ENCODE assay signal across 13 cellular contexts in genomic region chr18:2959341-2959740, GRCh38. TPM values are rescaled to one million over a fixed set of nuclear protein-coding genes. Genes with fewer than 3 reads are reported as not detected.
DNase-seq lines count a peak whose midpoint lies in the region; ATAC-seq and TF ChIP-seq lines count a peak whose summit lies in the region.
"Had no signal": no experiment of that assay in that cellular context is flagged by ENCODE, and none has a peak within 500 bp of the region (broad histone marks: within the 10 kb centered on the region; RNA-seq: fewer than 3 reads in every experiment).

No MANE protein-coding gene starts in this region.

- H3K36me3 ChIP-seq in lower lobe of right lung (peaks cover 7% of the 10 kb centered on the region), tibial nerve (peaks cover 0 to 6% (median 0%) of the 10 kb centered on the region in 3 donors), mucosa of descending colon (ENCODE audit: low read depth) (no peaks in the 10 kb centered on the region), brain microvascular endothelial cell (replicated peaks) (peaks cover 11% of the 10 kb centered on the region)

- peaks cover 15% of the 10 kb centered on the region for H3K36me3 Mint-ChIP-seq in activated naive CD4-positive, alpha-beta T cell treated with anti-CD3 and anti-CD28 coated beads, Interleukin-2, amount 50 U/mL, for 24 hours
- peaks cover 38% of the 10 kb centered on the region for H3K36me3 Mint-ChIP-seq in activated T-helper 1 cell treated with anti-CD3 and anti-CD28 coated beads, Interleukin-12 subunit alpha, Interleukin-12 subunit beta, Interleukin-2, Interleukin-4 antibody, amounts not matched to agents 30 ng/mL and 10 ng/mL and 1 ng/mL, durations not matched to agents 14 hours and 24 hours and 36 hours (ENCODE audit: low read depth)

- TF ChIP-seq CTCF in lower lobe of right lung (IDR thresholded peaks at IDR 0.05) (no peak), tibial nerve (IDR thresholded peaks at IDR 0.05) (no peak), mucosa of descending colon (IDR thresholded peaks at IDR 0.05) (no peak), brain microvascular endothelial cell (IDR thresholded peaks at IDR 0.05; ENCODE audit: low read depth, low read length, missing control alignments) (no peak)

- no peak for TF ChIP-seq POLR2A in tibial nerve (IDR thresholded peaks at IDR 0.05)

- in situ Hi-C loops in brain microvascular endothelial cell (cut with HindIII; ENCODE audit: low pct_ligation_motif_present, low sequenced_read_pairs) = no loop called here

- ATAC-seq in lower lobe of right lung (no peak), mucosa of descending colon (no peak)
- ATAC-seq: body of pancreas, left colon had no signal

- peaks cover 4% of the 10 kb centered on the region for H3K9me3 Mint-ChIP-seq in activated naive CD4-positive, alpha-beta T cell treated with anti-CD3 and anti-CD28 coated beads, Interleukin-2, amount 50 U/mL, for 24 hours
- H3K9me3 Mint-ChIP-seq in activated T-helper 1 cell treated with anti-CD3 and anti-CD28 coated beads, Interleukin-12 subunit alpha, Interleukin-12 subunit beta, Interleukin-2, Interleukin-4 antibody, amounts not matched to agents 30 ng/mL and 10 ng/mL and 1 ng/mL, durations not matched to agents 14 hours and 24 hours and 36 hours = no peaks in the 10 kb centered on the region

- H3K4me3 Mint-ChIP-seq in activated naive CD4-positive, alpha-beta T cell treated with anti-CD3 and anti-CD28 coated beads, Interleukin-2, amount 50 U/mL, for 24 hours = peak overlapping the region; percentile 81
- H3K4me3 Mint-ChIP-seq in activated T-helper 1 cell treated with anti-CD3 and anti-CD28 coated beads, Interleukin-12 subunit alpha, Interleukin-12 subunit beta, Interleukin-2, Interleukin-4 antibody, amounts not matched to agents 30 ng/mL and 10 ng/mL and 1 ng/mL, durations not matched to agents 14 hours and 24 hours and 36 hours = peak overlapping the region; percentile 81

- H3K27ac Mint-ChIP-seq in activated naive CD4-positive, alpha-beta T cell treated with anti-CD3 and anti-CD28 coated beads, Interleukin-2, amount 50 U/mL, for 24 hours = peak overlapping the region; percentile 98
- peak overlapping the region; percentile 99 for H3K27ac Mint-ChIP-seq in activated T-helper 1 cell treated with anti-CD3 and anti-CD28 coated beads, Interleukin-12 subunit alpha, Interleukin-12 subunit beta, Interleukin-2, Interleukin-4 antibody, amounts not matched to agents 30 ng/mL and 10 ng/mL and 1 ng/mL, durations not matched to agents 14 hours and 24 hours and 36 hours

- H3K27me3 Mint-ChIP-seq in activated naive CD4-positive, alpha-beta T cell treated with anti-CD3 and anti-CD28 coated beads, Interleukin-2, amount 50 U/mL, for 24 hours = no peaks in the 10 kb centered on the region
- no peaks in the 10 kb centered on the region for H3K27me3 Mint-ChIP-seq in activated T-helper 1 cell treated with anti-CD3 and anti-CD28 coated beads, Interleukin-12 subunit alpha, Interleukin-12 subunit beta, Interleukin-2, Interleukin-4 antibody, amounts not matched to agents 30 ng/mL and 10 ng/mL and 1 ng/mL, durations not matched to agents 14 hours and 24 hours and 36 hours (ENCODE audit: insufficient read depth)

- peaks cover 90% of the 10 kb centered on the region for H3K4me1 Mint-ChIP-seq in activated naive CD4-positive, alpha-beta T cell treated with anti-CD3 and anti-CD28 coated beads, Interleukin-2, amount 50 U/mL, for 24 hours
- H3K4me1 Mint-ChIP-seq in activated T-helper 1 cell treated with anti-CD3 and anti-CD28 coated beads, Interleukin-12 subunit alpha, Interleukin-12 subunit beta, Interleukin-2, Interleukin-4 antibody, amounts not matched to agents 30 ng/mL and 10 ng/mL and 1 ng/mL, durations not matched to agents 14 hours and 24 hours and 36 hours (ENCODE audit: low read depth) = peaks cover 91% of the 10 kb centered on the region

- intact Hi-C loops in activated T-helper 1 cell treated with anti-CD3 and anti-CD28 coated beads, Interleukin-12 subunit alpha, Interleukin-12 subunit beta, Interleukin-2, Interleukin-4 antibody, amounts not matched to agents 30 ng/mL and 10 ng/mL and 1 ng/mL, durations not matched to agents 14 hours and 24 hours and 36 hours (cut with micrococcal nuclease) = loop anchor here (1.0 kb wide), 2 partner anchors 54 to 288 kb away; partner anchors contain the start of genes LPIN2 and MYL12A
- intact Hi-C loops in lower lobe of right lung (cut with DNase I) = no loop called here
- intact Hi-C loops in mucosa of descending colon (cut with DNase I, micrococcal nuclease) = no loop called here

- 35 to 38% methylated on average over 2 of the region's 2 CpGs for WGBS in tibial nerve, 2 donors

- no peak overlapping the region for H3K4me3 ChIP-seq in lower lobe of right lung
- no peak overlapping the region for H3K4me3 ChIP-seq in tibial nerve
- no peak overlapping the region for H3K4me3 ChIP-seq in mucosa of descending colon
- H3K4me3 ChIP-seq in brain microvascular endothelial cell (ENCODE audit: low read depth, low read length) = no peak overlapping the region
- H3K4me3 ChIP-seq: body of pancreas, PC-9 had no signal

- H3K4me1 ChIP-seq in lower lobe of right lung (peaks cover 49% of the 10 kb centered on the region), tibial nerve (peaks cover 0 to 60% (median 46%) of the 10 kb centered on the region in 4 donors), mucosa of descending colon (ENCODE audit: low read depth) (no peaks in the 10 kb centered on the region)

- no peak for TF ChIP-seq EP300 in tibial nerve (IDR thresholded peaks at IDR 0.05)

- H3K9me3 ChIP-seq in lower lobe of right lung (no peaks in the 10 kb centered on the region), tibial nerve (no peaks in the 10 kb centered on the region), mucosa of descending colon (no peaks in the 10 kb centered on the region)
- H3K9me3 ChIP-seq: body of pancreas had no signal

- no peak for DNase-seq in activated naive CD4-positive, alpha-beta T cell treated with Interleukin-2 at 50 U/mL for 16 hours
- no peak for DNase-seq in activated T-helper 1 cell treated with anti-CD3 and anti-CD28 coated beads, Interleukin-12 subunit alpha, Interleukin-12 subunit beta, Interleukin-2, Interleukin-4 antibody, amounts not matched to agents 30 ng/mL and 10 ng/mL and 1 ng/mL, durations not matched to agents 14 hours and 24 hours and 36 hours (ENCODE audit: low spot score)
- DNase-seq in lower lobe of right lung (no peak), tibial nerve (ENCODE audit: low spot score in 2 of 2) (no peak), mucosa of descending colon (no peak), SKM-1 (lab: John Stamatoyannopoulos, UW; ENCODE audit: unreplicated experiment) (no peak), brain microvascular endothelial cell (no peak)
- DNase-seq: activated CD4-positive, CD25-positive, alpha-beta regulatory T cell treated with anti-CD3 and anti-CD28 coated beads, Interleukin-2, amount 50 U/mL, for 72 hours; body of pancreas; left colon; NCI-H2029; PC-9 had no signal

- H3K27me3 ChIP-seq in lower lobe of right lung (ENCODE audit: low read depth) (no peaks in the 10 kb centered on the region), tibial nerve (no peaks in the 10 kb centered on the region), brain microvascular endothelial cell (replicated peaks) (no peaks in the 10 kb centered on the region)
- H3K27me3 ChIP-seq: body of pancreas had no signal

- H3K27ac ChIP-seq in lower lobe of right lung (peak overlapping the region; percentile 64), tibial nerve (peak overlapping the region; percentile 26 to 77 (median 76)), brain microvascular endothelial cell (no peak overlapping the region)
- H3K27ac ChIP-seq: PC-9 had no signal

RNA-seq across cellular contexts. Expression of gene LPIN2, which starts 53.6 kb away (rescaled TPM):
- total RNA-seq in activated T-helper 1 cell treated with anti-CD3 and anti-CD28 coated beads, Interleukin-12 subunit alpha, Interleukin-12 subunit beta, Interleukin-2, Interleukin-4 antibody, amounts not matched to agents 30 ng/mL and 10 ng/mL and 1 ng/mL, durations not matched to agents 14 hours and 24 hours and 36 hours = 86.6 and 91.8 TPM in 2 replicates
- 51.1 TPM for total RNA-seq in lower lobe of right lung
- 10 to 100 TPM; 22.7 to 29.3 (median 25.8) TPM for total RNA-seq in tibial nerve
- total RNA-seq in mucosa of descending colon = 10 to 100 TPM; 52.9 to 60.8 (median 59.2) TPM
